1 cellular context compared by ENCODE assay signal in genomic region chr2:203914546-203915169, GRCh38.
A peak's percentile ranks its signal among the peaks of the same experiment; 100 is the strongest.
TF ChIP-seq lines count a peak whose summit lies in the region.

No MANE protein-coding gene starts in this region.

TF ChIP-seq in GM12878, 131 proteins besides CTCF, POLR2A, EP300 and RAD21 (continued from another document):
- TF ChIP-seq PBX3 (IDR thresholded peaks at IDR 0.05; ENCODE audit: insufficient replicate concordance, low read depth, low read length), result peak; percentile 24
- TF ChIP-seq ESRRA (IDR thresholded peaks at IDR 0.05; ENCODE audit: low read length), result no peak
- peak; percentile 34; the same call in 1 of the 2 replicates for TF ChIP-seq IKZF1 (conservative IDR thresholded peaks at IDR 0.05)
- TF ChIP-seq E2F4 (IDR thresholded peaks at IDR 0.05; ENCODE audit: low read depth, low read length), result no peak
- peak; percentile 75 for TF ChIP-seq PKNOX1 (IDR thresholded peaks at IDR 0.05)
- TF ChIP-seq SMAD1 (IDR thresholded peaks at IDR 0.05; ENCODE audit: low read depth, partially characterized antibody), result no peak
- TF ChIP-seq BCLAF1 (IDR thresholded peaks at IDR 0.05), result no peak
- TF ChIP-seq MEF2B (IDR thresholded peaks at IDR 0.05; ENCODE audit: partially characterized antibody, poor library complexity, severe bottlenecking), result peak; percentile 84
- TF ChIP-seq CHD2 (IDR thresholded peaks at IDR 0.05; ENCODE audit: borderline replicate concordance, low read depth, low read length), result no peak
- TF ChIP-seq NFIC (IDR thresholded peaks at IDR 0.05; ENCODE audit: low read depth, low read length), result 0 out of 2 replicates have a peak, but pooled peaks have one; percentile 24
- no peak for TF ChIP-seq CREB1 (IDR thresholded peaks at IDR 0.05; ENCODE audit: low read depth)
